Comparison of ENCODE assay signal across 1 cellular context in genomic region chr18:56598422-56598821, GRCh38.
TF ChIP-seq lines count a peak whose summit lies in the region.

No MANE protein-coding gene starts in this region.

TF ChIP-seq in WTC11, 78 proteins besides CTCF, POLR2A, EP300 and RAD21 (continued from another document):
- TF ChIP-seq, protein P1, sequence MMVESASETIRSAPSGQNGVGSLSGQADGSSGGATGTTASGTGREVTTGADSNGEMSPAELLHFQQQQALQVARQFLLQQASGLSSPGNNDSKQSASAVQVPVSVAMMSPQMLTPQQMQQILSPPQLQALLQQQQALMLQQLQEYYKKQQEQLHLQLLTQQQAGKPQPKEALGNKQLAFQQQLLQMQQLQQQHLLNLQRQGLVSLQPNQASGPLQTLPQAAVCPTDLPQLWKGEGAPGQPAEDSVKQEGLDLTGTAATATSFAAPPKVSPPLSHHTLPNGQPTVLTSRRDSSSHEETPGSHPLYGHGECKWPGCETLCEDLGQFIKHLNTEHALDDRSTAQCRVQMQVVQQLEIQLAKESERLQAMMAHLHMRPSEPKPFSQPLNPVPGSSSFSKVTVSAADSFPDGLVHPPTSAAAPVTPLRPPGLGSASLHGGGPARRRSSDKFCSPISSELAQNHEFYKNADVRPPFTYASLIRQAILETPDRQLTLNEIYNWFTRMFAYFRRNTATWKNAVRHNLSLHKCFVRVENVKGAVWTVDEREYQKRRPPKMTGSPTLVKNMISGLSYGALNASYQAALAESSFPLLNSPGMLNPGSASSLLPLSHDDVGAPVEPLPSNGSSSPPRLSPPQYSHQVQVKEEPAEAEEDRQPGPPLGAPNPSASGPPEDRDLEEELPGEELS (CRISPR knock-in tag; IDR thresholded peaks at IDR 0.05) = no peak
- no peak for TF ChIP-seq ZNF219 (CRISPR knock-in tag; IDR thresholded peaks at IDR 0.05; ENCODE audit: borderline replicate concordance)
- TF ChIP-seq GRHL2 (CRISPR knock-in tag; IDR thresholded peaks at IDR 0.05; ENCODE audit: insufficient replicate concordance, severe bottlenecking) = no peak
- TF ChIP-seq ARID4B (CRISPR knock-in tag; IDR thresholded peaks at IDR 0.05; ENCODE audit: borderline replicate concordance) = no peak
- TF ChIP-seq, protein P2, sequence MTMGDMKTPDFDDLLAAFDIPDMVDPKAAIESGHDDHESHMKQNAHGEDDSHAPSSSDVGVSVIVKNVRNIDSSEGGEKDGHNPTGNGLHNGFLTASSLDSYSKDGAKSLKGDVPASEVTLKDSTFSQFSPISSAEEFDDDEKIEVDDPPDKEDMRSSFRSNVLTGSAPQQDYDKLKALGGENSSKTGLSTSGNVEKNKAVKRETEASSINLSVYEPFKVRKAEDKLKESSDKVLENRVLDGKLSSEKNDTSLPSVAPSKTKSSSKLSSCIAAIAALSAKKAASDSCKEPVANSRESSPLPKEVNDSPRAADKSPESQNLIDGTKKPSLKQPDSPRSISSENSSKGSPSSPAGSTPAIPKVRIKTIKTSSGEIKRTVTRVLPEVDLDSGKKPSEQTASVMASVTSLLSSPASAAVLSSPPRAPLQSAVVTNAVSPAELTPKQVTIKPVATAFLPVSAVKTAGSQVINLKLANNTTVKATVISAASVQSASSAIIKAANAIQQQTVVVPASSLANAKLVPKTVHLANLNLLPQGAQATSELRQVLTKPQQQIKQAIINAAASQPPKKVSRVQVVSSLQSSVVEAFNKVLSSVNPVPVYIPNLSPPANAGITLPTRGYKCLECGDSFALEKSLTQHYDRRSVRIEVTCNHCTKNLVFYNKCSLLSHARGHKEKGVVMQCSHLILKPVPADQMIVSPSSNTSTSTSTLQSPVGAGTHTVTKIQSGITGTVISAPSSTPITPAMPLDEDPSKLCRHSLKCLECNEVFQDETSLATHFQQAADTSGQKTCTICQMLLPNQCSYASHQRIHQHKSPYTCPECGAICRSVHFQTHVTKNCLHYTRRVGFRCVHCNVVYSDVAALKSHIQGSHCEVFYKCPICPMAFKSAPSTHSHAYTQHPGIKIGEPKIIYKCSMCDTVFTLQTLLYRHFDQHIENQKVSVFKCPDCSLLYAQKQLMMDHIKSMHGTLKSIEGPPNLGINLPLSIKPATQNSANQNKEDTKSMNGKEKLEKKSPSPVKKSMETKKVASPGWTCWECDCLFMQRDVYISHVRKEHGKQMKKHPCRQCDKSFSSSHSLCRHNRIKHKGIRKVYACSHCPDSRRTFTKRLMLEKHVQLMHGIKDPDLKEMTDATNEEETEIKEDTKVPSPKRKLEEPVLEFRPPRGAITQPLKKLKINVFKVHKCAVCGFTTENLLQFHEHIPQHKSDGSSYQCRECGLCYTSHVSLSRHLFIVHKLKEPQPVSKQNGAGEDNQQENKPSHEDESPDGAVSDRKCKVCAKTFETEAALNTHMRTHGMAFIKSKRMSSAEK (CRISPR knock-in tag; IDR thresholded peaks at IDR 0.05; ENCODE audit: borderline replicate concordance) = no peak
- no peak for TF ChIP-seq TEAD1 (CRISPR knock-in tag; IDR thresholded peaks at IDR 0.05)
- no peak for TF ChIP-seq MLX (CRISPR knock-in tag; IDR thresholded peaks at IDR 0.05)
